Comparison of ENCODE assay signal across 14 cellular contexts in genomic region chr2:68764041-68764780, GRCh38. TPM values are rescaled to one million over a fixed set of nuclear protein-coding genes. Genes with fewer than 3 reads are reported as not detected.
DNase-seq lines count a peak whose midpoint lies in the region; ATAC-seq and TF ChIP-seq lines count a peak whose summit lies in the region.
"Had no signal": no experiment of that assay in that cellular context is flagged by ENCODE, and none has a peak within 500 bp of the region (broad histone marks: within the 10 kb centered on the region; RNA-seq: fewer than 3 reads in every experiment).

No MANE protein-coding gene starts in this region.

- H3K9ac ChIP-seq in Karpas-422 (ENCODE audit: low read length): peak overlapping the region; percentile 69

- peak overlapping the region; percentile 92 to 100 (median 98) for H3K27ac Mint-ChIP-seq in CD8-positive, alpha-beta memory T cell
- peak overlapping the region; percentile 97 for H3K27ac Mint-ChIP-seq in central memory CD8-positive, alpha-beta T cell (ENCODE audit: low read depth)
- H3K27ac Mint-ChIP-seq: nephron progenitor cell had no signal

- CTCF ChIA-PET in CD8-positive, alpha-beta memory T cell (lab: Charles Lee): interaction anchor here (0.7 to 3.5 kb wide), 7 partner anchors 8 to 30 kb away, joined by 3 to 37 read pairs (median 4); partner anchors contain the start of gene ARHGAP25

- no peaks in the 10 kb centered on the region for H3K27me3 ChIP-seq in CD8-positive, alpha-beta memory T cell (ENCODE audit: insufficient read depth, low read length, poor library complexity, severe bottlenecking)
- no peaks in the 10 kb centered on the region for H3K27me3 ChIP-seq in Karpas-422 (ENCODE audit: low read length)
- H3K27me3 ChIP-seq in neutrophil: no peaks in the 10 kb centered on the region

- no peak for DNase-seq in CD8-positive, alpha-beta memory T cell
- DNase-seq in Karpas-422: peak; percentile 69
- no peak for DNase-seq in central memory CD8-positive, alpha-beta T cell (ENCODE audit: low spot score in 2 of 2)
- no peak for DNase-seq in NCI-H2081 (lab: John Stamatoyannopoulos, UW)
- DNase-seq in effector CD8-positive, alpha-beta T cell (lab: John Stamatoyannopoulos, UW): no peak
- DNase-seq: DMS53; GOT3; NCI-H187; nephron progenitor cell; stimulated activated CD4-positive, alpha-beta T cell treated with anti-CD3 and anti-CD28 coated beads, Interleukin-4, amount 100 ng/mL, for 1 hour had no signal

- H2AFZ ChIP-seq in Karpas-422 (ENCODE audit: low read length): no peak overlapping the region

- H3K4me3 ChIP-seq in CD8-positive, alpha-beta memory T cell (ENCODE audit: low read length): peak overlapping the region; percentile 61
- H3K4me3 ChIP-seq in Karpas-422 (ENCODE audit: low read length): peak overlapping the region; percentile 59
- peak overlapping the region; percentile 49 to 57 for H3K4me3 ChIP-seq in neutrophil (ENCODE audit: low read depth in 1 of 2, low read length in 1 of 2)

- no peaks in the 10 kb centered on the region for H3K36me3 ChIP-seq in CD8-positive, alpha-beta memory T cell (ENCODE audit: insufficient read depth, low read length)
- H3K36me3 ChIP-seq in Karpas-422 (ENCODE audit: insufficient read depth, low read length) (no peaks in the 10 kb centered on the region), neutrophil (no peaks in the 10 kb centered on the region)

- H3K4me3 Mint-ChIP-seq in CD8-positive, alpha-beta memory T cell: peak overlapping the region; percentile 76 to 95 (median 94)
- peak overlapping the region; percentile 94 for H3K4me3 Mint-ChIP-seq in central memory CD8-positive, alpha-beta T cell
- H3K4me3 Mint-ChIP-seq: nephron progenitor cell had no signal

- no peaks in the 10 kb centered on the region for H4K20me1 ChIP-seq in Karpas-422 (ENCODE audit: insufficient read depth, low read depth, low read length)

- peaks cover 98% of the 10 kb centered on the region for H3K79me2 ChIP-seq in Karpas-422 (ENCODE audit: low read length)

- peak overlapping the region; percentile 17 for H3K27ac ChIP-seq in CD8-positive, alpha-beta memory T cell (ENCODE audit: low read depth, low read length)
- H3K27ac ChIP-seq in Karpas-422 (ENCODE audit: low read length): peak overlapping the region; percentile 89
- H3K27ac ChIP-seq in neutrophil: peak overlapping the region; percentile 99
- H3K27ac ChIP-seq: RWPE1 had no signal

- POLR2A ChIA-PET in CD8-positive, alpha-beta memory T cell (lab: Charles Lee): interaction anchor here (1.1 to 1.8 kb wide), 8 partner anchors 8 to 65 kb away, joined by 3 to 10 read pairs (median 4); no protein-coding TSS in a partner anchor

- H3K27me3 Mint-ChIP-seq in CD8-positive, alpha-beta memory T cell: peaks cover 0 to 4% of the 10 kb centered on the region in 2 donors
- no peaks in the 10 kb centered on the region for H3K27me3 Mint-ChIP-seq in central memory CD8-positive, alpha-beta T cell

- peak overlapping the region; percentile 69 for H3K4me2 ChIP-seq in Karpas-422 (ENCODE audit: low read depth, low read length, poor library complexity, severe bottlenecking)

- peaks cover 100% of the 10 kb centered on the region for H3K4me1 ChIP-seq in CD8-positive, alpha-beta memory T cell (ENCODE audit: insufficient read depth, low read length)
- peaks cover 100% of the 10 kb centered on the region for H3K4me1 ChIP-seq in Karpas-422 (ENCODE audit: low read length)
- peaks cover 87 to 88% of the 10 kb centered on the region in 2 experiments for H3K4me1 ChIP-seq in neutrophil (ENCODE audit: control insufficient read depth in 1 of 2, insufficient read depth in 1 of 2, low read depth in 1 of 2, low read length in 1 of 2)

- no peaks in the 10 kb centered on the region for H3K9me2 ChIP-seq in Karpas-422 (replicated peaks; ENCODE audit: insufficient read depth, low read length)

- H3K4me1 Mint-ChIP-seq in CD8-positive, alpha-beta memory T cell: peaks cover 92 to 100% (median 100%) of the 10 kb centered on the region in 3 donors
- H3K4me1 Mint-ChIP-seq in central memory CD8-positive, alpha-beta T cell: peaks cover 86% of the 10 kb centered on the region

- TF ChIP-seq CTCF in neutrophil (IDR thresholded peaks at IDR 0.05): no peak

- no peaks in the 10 kb centered on the region for H3K9me3 ChIP-seq in CD8-positive, alpha-beta memory T cell (ENCODE audit: low read length)
- H3K9me3 ChIP-seq in Karpas-422 (ENCODE audit: low read length): no peaks in the 10 kb centered on the region
- no peaks in the 10 kb centered on the region for H3K9me3 ChIP-seq in neutrophil

- peaks cover 0 to 1% (median 0%) of the 10 kb centered on the region in 5 donors for H3K9me3 Mint-ChIP-seq in CD8-positive, alpha-beta memory T cell
- H3K9me3 Mint-ChIP-seq in central memory CD8-positive, alpha-beta T cell: no peaks in the 10 kb centered on the region
- H3K9me3 Mint-ChIP-seq: nephron progenitor cell had no signal

- H3K36me3 Mint-ChIP-seq in CD8-positive, alpha-beta memory T cell: peaks cover 3 to 15% (median 8%) of the 10 kb centered on the region in 3 donors
- H3K36me3 Mint-ChIP-seq in central memory CD8-positive, alpha-beta T cell (ENCODE audit: insufficient read depth): peaks cover 28% of the 10 kb centered on the region

- no peak for ATAC-seq in central memory CD8-positive, alpha-beta T cell (replicated peaks; ENCODE audit: extremely low read depth, poor library complexity, severe bottlenecking)
- ATAC-seq in HG02840 (IDR thresholded peaks at IDR 0.05; ENCODE audit: low FRiP score, unreplicated experiment) (no peak), HG02678 (IDR thresholded peaks at IDR 0.05; ENCODE audit: unreplicated experiment) (no peak)

RNA-seq across cellular contexts. Expression of gene ARHGAP25, which starts 29.6 kb away (rescaled TPM):
- 10 to 100 TPM; 74.7 to 75.2 TPM for total RNA-seq in CD8-positive, alpha-beta memory T cell
- polyA plus RNA-seq in CD8-positive, alpha-beta memory T cell: 200 TPM
- 172 and 213 TPM in 2 replicates for total RNA-seq in Karpas-422 (2014; rRNA removed; shearing (Covaris generic); ENCODE audit: low replicate concordance)

Comparison
In these comparisons a context has a peak if more than half of its experiments do, and no peak if none do; other contexts are left out.
1. H3K27ac ChIP-seq: peak in every context shown above with its lines; median percentile 99 in neutrophil; 89 in Karpas-422; 17 in CD8-positive, alpha-beta memory T cell.